ENCODE assay signal across 1 cellular context in genomic region chr1:150574260-150575071, GRCh38.
TF ChIP-seq lines count a peak whose summit lies in the region.

No MANE protein-coding gene starts in this region.

TF ChIP-seq in A549, 52 proteins besides CTCF, POLR2A, EP300 and RAD21 (continued from another document):
- no peak; the same call in 1 of the 2 replicates for TF ChIP-seq REST (IDR thresholded peaks at IDR 0.05)
- no peak for TF ChIP-seq HOXB13 (CRISPR knock-in tag; IDR thresholded peaks at IDR 0.05; ENCODE audit: low read depth)
- no peak for TF ChIP-seq ESRRA (IDR thresholded peaks at IDR 0.05; ENCODE audit: borderline replicate concordance, low read length)
- TF ChIP-seq MAX (IDR thresholded peaks at IDR 0.05): no peak
- peak; percentile 70; the same call in 1 of the 2 replicates for TF ChIP-seq TFCP2L1 (CRISPR knock-in tag; IDR thresholded peaks at IDR 0.05)
- 0 out of 5 replicates have a peak, but pooled peaks of 1 of the 2 experiments have one; percentile 20 for TF ChIP-seq JUN (IDR thresholded peaks at IDR 0.05)
- no peak for TF ChIP-seq HES2 (IDR thresholded peaks at IDR 0.05)
- no peak for TF ChIP-seq SREBF2 (IDR thresholded peaks at IDR 0.05)
- TF ChIP-seq NR3C1 (IDR thresholded peaks at IDR 0.05): no peak
- peak; percentile 77; the same call in 1 of the 2 replicates for TF ChIP-seq RARB (CRISPR knock-in tag; IDR thresholded peaks at IDR 0.05)
- no peak for TF ChIP-seq RFX5 (IDR thresholded peaks at IDR 0.05)
- no peak for TF ChIP-seq NFE2L2 (conservative IDR thresholded peaks at IDR 0.05; ENCODE audit: low read length)
- TF ChIP-seq KDM5A (IDR thresholded peaks at IDR 0.05): no peak
- no peak for TF ChIP-seq EHMT2 (IDR thresholded peaks at IDR 0.05; ENCODE audit: low read depth)
- TF ChIP-seq, protein P1, sequence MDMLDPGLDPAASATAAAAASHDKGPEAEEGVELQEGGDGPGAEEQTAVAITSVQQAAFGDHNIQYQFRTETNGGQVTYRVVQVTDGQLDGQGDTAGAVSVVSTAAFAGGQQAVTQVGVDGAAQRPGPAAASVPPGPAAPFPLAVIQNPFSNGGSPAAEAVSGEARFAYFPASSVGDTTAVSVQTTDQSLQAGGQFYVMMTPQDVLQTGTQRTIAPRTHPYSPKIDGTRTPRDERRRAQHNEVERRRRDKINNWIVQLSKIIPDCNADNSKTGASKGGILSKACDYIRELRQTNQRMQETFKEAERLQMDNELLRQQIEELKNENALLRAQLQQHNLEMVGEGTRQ (IDR thresholded peaks at IDR 0.05): no peak
- TF ChIP-seq ZNF302 (CRISPR knock-in tag; IDR thresholded peaks at IDR 0.05): no peak
- no peak for TF ChIP-seq PBX3 (IDR thresholded peaks at IDR 0.05)
- TF ChIP-seq, protein P2, sequence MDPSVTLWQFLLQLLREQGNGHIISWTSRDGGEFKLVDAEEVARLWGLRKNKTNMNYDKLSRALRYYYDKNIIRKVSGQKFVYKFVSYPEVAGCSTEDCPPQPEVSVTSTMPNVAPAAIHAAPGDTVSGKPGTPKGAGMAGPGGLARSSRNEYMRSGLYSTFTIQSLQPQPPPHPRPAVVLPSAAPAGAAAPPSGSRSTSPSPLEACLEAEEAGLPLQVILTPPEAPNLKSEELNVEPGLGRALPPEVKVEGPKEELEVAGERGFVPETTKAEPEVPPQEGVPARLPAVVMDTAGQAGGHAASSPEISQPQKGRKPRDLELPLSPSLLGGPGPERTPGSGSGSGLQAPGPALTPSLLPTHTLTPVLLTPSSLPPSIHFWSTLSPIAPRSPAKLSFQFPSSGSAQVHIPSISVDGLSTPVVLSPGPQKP (IDR thresholded peaks at IDR 0.05; ENCODE audit: low read depth, low read length): no peak
- no peak for TF ChIP-seq BCL3 (IDR thresholded peaks at IDR 0.05)
- TF ChIP-seq HDAC2 (IDR thresholded peaks at IDR 0.05): no peak
- TF ChIP-seq MAZ (IDR thresholded peaks at IDR 0.05; ENCODE audit: borderline replicate concordance, low read depth, low read length): no peak
- TF ChIP-seq JUNB (IDR thresholded peaks at IDR 0.05): no peak
- no peak for TF ChIP-seq CEBPB (IDR thresholded peaks at IDR 0.05)
- TF ChIP-seq ZSCAN20 (CRISPR knock-in tag; IDR thresholded peaks at IDR 0.05): no peak
- no peak for TF ChIP-seq HEYL (CRISPR knock-in tag; IDR thresholded peaks at IDR 0.05)
- TF ChIP-seq KDM1A (IDR thresholded peaks at IDR 0.05; ENCODE audit: low read depth): no peak
- TF ChIP-seq HMGXB4 (CRISPR knock-in tag; IDR thresholded peaks at IDR 0.05; ENCODE audit: borderline replicate concordance): no peak
- no peak for TF ChIP-seq NPAS2 (CRISPR knock-in tag; IDR thresholded peaks at IDR 0.05; ENCODE audit: borderline replicate concordance)
- TF ChIP-seq ZFP36 (IDR thresholded peaks at IDR 0.05; ENCODE audit: borderline replicate concordance, partially characterized antibody): no peak
